ENCODE assay signal across 8 cellular contexts in the genomic region with DNA sequence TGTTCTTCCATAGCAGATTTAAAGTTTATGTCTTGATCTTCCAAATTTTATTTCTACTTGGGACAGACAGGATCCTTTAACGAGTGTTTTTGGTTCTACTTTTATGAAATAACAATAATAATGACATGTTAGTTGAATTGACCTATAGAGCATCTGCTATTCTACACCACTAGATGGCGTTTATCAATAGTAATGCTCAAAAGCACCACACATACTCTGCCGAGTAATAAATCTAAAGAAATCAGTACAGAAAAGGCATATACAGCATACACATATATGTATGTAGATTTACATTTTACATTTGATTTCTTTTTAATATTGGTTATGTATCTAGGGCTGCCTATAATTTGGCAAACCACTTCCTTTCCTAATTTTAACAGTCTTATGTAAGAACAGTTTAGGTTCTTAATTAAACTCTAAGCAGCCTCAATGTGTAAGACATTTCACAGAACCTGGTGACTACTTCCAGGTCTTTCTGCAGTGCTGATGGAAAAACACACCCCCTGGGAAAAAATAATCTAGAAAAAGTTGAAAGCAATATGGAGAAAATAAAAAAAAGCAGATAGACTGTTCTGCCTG. TPM values are rescaled to one million over a fixed set of nuclear protein-coding genes. Genes with fewer than 3 reads are reported as not detected.
DNase-seq lines count a peak whose midpoint lies in the region; ATAC-seq, FAIRE-seq and TF ChIP-seq lines count a peak whose summit lies in the region.

No MANE protein-coding gene starts in this region.

- H4K20me1 ChIP-seq in Loucy (ENCODE audit: insufficient read depth, low read length, poor library complexity, severe bottlenecking), result no peaks in the 10 kb centered on the region

- TF ChIP-seq POLR2A in H54 (IDR thresholded peaks at IDR 0.05; ENCODE audit: low read depth, low read length), result no peak

- H3K27me3 Mint-ChIP-seq in natural killer cell (ENCODE audit: low read depth in 2 of 2), result peaks cover 20 to 21% of the 10 kb centered on the region in 2 donors

- no peak overlapping the region for H3K4me3 ChIP-seq in Loucy (ENCODE audit: low read length, poor library complexity, severe bottlenecking)
- H3K4me3 ChIP-seq in RWPE2 (ENCODE audit: severe bottlenecking), result no peak overlapping the region

- H3K79me2 ChIP-seq in Loucy (ENCODE audit: insufficient read depth, low read length), result no peaks in the 10 kb centered on the region

- H3F3A ChIP-seq in Loucy (ENCODE audit: low read depth), result no peaks in the 10 kb centered on the region

- peaks cover 2% of the 10 kb centered on the region in 2 donors for H3K4me1 Mint-ChIP-seq in natural killer cell

- H3K4me1 ChIP-seq in Loucy (ENCODE audit: insufficient read depth, low read length, poor library complexity, severe bottlenecking) (peaks cover 30% of the 10 kb centered on the region), RWPE2 (ENCODE audit: insufficient read depth, poor library complexity, severe bottlenecking) (no peaks in the 10 kb centered on the region)

- TF ChIP-seq CTCF in GM10248 (IDR thresholded peaks at IDR 0.05; ENCODE audit: control extremely low read depth, extremely low read depth, low read depth, missing control alignments), result peak; percentile 63
- TF ChIP-seq CTCF in Loucy (conservative IDR thresholded peaks at IDR 0.05; ENCODE audit: low read length), result peak; percentile 95
- TF ChIP-seq CTCF in RWPE2 (IDR thresholded peaks at IDR 0.05; ENCODE audit: poor library complexity, severe bottlenecking), result peak; percentile 66
- TF ChIP-seq CTCF in natural killer cell (IDR thresholded peaks at IDR 0.05), result peak; percentile 80

- no peaks in the 10 kb centered on the region for H3K9me3 Mint-ChIP-seq in natural killer cell

- H3K27me3 ChIP-seq in Loucy (ENCODE audit: insufficient read depth, low read length, poor library complexity, severe bottlenecking) (no peaks in the 10 kb centered on the region), RWPE2 (ENCODE audit: insufficient read depth, poor library complexity, severe bottlenecking) (no peaks in the 10 kb centered on the region)

- no peak overlapping the region for H2AFZ ChIP-seq in Loucy (ENCODE audit: low read length)

- H3K9me3 ChIP-seq in Loucy (ENCODE audit: insufficient read depth, low read depth, low read length) (no peaks in the 10 kb centered on the region), RWPE2 (ENCODE audit: severe bottlenecking) (no peaks in the 10 kb centered on the region)

- no peaks in the 10 kb centered on the region for H3K9me2 ChIP-seq in Loucy (replicated peaks; ENCODE audit: low read depth, low read length)

- no peaks in the 10 kb centered on the region for H3K36me3 Mint-ChIP-seq in natural killer cell

- POLR2A ChIA-PET in GM10248 (lab: Yijun Ruan, JAX), result no interaction called here

- intact Hi-C loops in natural killer cell (cut with micrococcal nuclease), result loop anchor here (2.0 to 5.0 kb wide), 2 partner anchors 315 to 606 kb away; a partner anchor contains a TSS

- no peak overlapping the region for H3K4me3 Mint-ChIP-seq in natural killer cell

- DNase-seq in GM10248 (ENCODE audit: extremely low spot score) (peak; percentile 46), H54 (ENCODE audit: insufficient read length, low spot score) (peak; percentile 26), RWPE2 (ENCODE audit: low spot score) (no peak), epidermal melanocyte (ENCODE audit: insufficient read length, low spot score) (peak; percentile 49), natural killer cell (no peak), activated gamma-delta T cell treated with Interleukin-2 at 50 U/mL for 16 hours (no peak)
- no peak for DNase-seq in activated CD8-positive, alpha-beta memory T cell treated with anti-CD3 and anti-CD28 coated beads, Interleukin-2, amount 50 U/mL, for 48 hours

- ATAC-seq in RWPE2 (ENCODE audit: low read depth) (peak; percentile 61; the same call in 2 of the 3 replicates), natural killer cell (peak; percentile 80 to 86 (median 83))

- H3K36me3 ChIP-seq in Loucy (ENCODE audit: insufficient read depth, low read length) (no peaks in the 10 kb centered on the region), RWPE2 (ENCODE audit: low read depth) (no peaks in the 10 kb centered on the region)

- H3K27ac Mint-ChIP-seq in natural killer cell, result no peak overlapping the region

- H3K27ac ChIP-seq in RWPE2 (ENCODE audit: poor library complexity, severe bottlenecking), result no peak overlapping the region

- no peak overlapping the region for H3K4me2 ChIP-seq in Loucy (ENCODE audit: low read depth, low read length, poor library complexity, severe bottlenecking)

- CTCF ChIA-PET in GM10248 (lab: Yijun Ruan, JAX), result interaction anchor here (1.2 to 2.6 kb wide), 3 partner anchors 29 to 601 kb away, joined by 3 to 8 read pairs (median 6); no protein-coding TSS in a partner anchor

- peak; percentile 30 for FAIRE-seq in H54 (lab: Jason Lieb, UNC)

- H3K9ac ChIP-seq in Loucy (ENCODE audit: low read depth, low read length, poor library complexity, severe bottlenecking), result peak overlapping the region; percentile 18

RNA-seq across cellular contexts. Expression of a gene that starts 5.9 kb away (rescaled TPM):
- 1 to 10 TPM; 1.5 to 2.3 (median 1.6) TPM for total RNA-seq in natural killer cell

Comparison
In these comparisons a context has a peak if more than half of its experiments do, and no peak if none do; other contexts are left out.
1. DNase-seq: peak in GM10248 (single experiment), H54 (single experiment) and epidermal melanocyte (single experiment); none in RWPE2 (single experiment), natural killer cell (single experiment), activated CD8-positive, alpha-beta memory T cell treated with anti-CD3 and anti-CD28 coated beads, Interleukin-2, amount 50 U/mL, for 48 hours (single experiment) and activated gamma-delta T cell treated with Interleukin-2 at 50 U/mL for 16 hours (single experiment).
2. Peak in every context shown above with its lines, with median percentiles within 50 percentile points of each other: CTCF ChIP-seq.